ENCODE assay signal across 10 cellular contexts in the genomic region with DNA sequence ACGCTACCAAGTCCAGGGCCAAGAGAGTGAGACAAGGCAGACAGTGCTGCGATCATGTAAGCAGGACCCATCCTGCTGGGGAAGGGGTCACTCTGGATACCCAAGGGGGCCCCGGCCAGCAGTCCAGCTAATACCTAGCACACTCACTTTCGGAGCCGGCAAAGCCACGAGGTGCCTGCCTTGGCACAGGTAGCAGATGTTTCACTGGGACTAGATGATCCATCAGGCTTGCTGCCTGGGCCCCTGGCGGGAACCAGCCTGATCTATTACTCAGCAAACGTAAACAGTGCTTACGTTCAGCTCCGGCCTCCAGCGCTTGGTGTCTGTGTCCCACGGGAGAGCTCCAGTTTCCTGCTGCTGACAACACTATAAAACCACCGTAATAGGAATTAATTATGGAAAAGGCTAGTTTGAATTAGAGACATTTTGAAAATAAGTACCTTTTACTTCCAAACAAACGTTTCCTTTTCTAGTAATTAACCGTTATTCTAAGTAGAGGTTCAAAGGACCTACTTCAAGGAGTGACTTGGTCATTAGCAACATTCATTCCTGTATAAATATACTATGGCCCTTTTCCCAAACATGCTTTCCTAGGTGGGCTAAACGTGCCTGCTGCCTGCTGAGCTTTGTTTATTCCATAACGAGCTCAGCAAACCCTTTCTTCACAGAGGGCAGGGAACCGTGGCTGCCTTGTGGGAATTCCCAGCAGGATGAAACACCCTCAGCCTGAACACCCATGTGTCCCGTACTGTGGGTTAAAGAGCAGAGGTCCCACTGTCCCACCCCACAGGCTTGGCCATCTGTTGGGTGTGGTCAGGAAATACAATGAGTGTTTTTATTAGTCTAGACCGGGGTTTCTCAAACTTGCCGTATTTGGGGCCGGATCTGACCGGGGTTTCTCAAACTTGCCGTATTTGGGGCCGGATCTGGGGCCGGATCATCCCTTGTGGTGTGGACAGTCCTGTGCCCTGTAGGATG. TPM values are rescaled to one million over a fixed set of nuclear protein-coding genes. Genes with fewer than 3 reads are reported as not detected.
DNase-seq lines count a peak whose midpoint lies in the region; ATAC-seq and TF ChIP-seq lines count a peak whose summit lies in the region.
"Had no signal": no experiment of that assay in that cellular context is flagged by ENCODE, and none has a peak within 500 bp of the region (broad histone marks: within the 10 kb centered on the region; RNA-seq: fewer than 3 reads in every experiment).

No MANE protein-coding gene starts in this region.

- H3K4me3 Mint-ChIP-seq in activated CD4-positive, alpha-beta T cell treated with anti-CD3 and anti-CD28 coated beads, Interleukin-2, amount 10 ng/mL, durations not matched to agents 24 days and 14 days, result no peak overlapping the region

- WGBS in heart left ventricle, 4 donors, result 60 to 67% (median 61%) methylated on average over 23 to 26 of the region's 26 CpGs

- intact Hi-C loops in heart left ventricle (cut with DNase I) (no loop called here), Right ventricle myocardium superior (cut with DNase I) (no loop called here)
- intact Hi-C loops in activated CD4-positive, alpha-beta T cell treated with anti-CD3 and anti-CD28 coated beads, Interleukin-2, amount 10 ng/mL, durations not matched to agents 24 days and 14 days (cut with micrococcal nuclease), result no loop called here

- peaks cover 0 to 15% (median 0%) of the 10 kb centered on the region in 12 donors for H3K4me1 ChIP-seq in heart left ventricle

- no peak for DNase-seq in heart left ventricle
- DNase-seq in Right ventricle myocardium superior, result no peak
- DNase-seq in SW480 (ENCODE audit: low spot score), result peak; percentile 37
- DNase-seq in islet precursor cell, result peak; percentile 86
- no peak for DNase-seq in inferior parietal cortex (ENCODE audit: extremely low spot score)
- DNase-seq in activated CD4-positive, alpha-beta T cell treated with anti-CD3 and anti-CD28 coated beads, Interleukin-2, amount 10 ng/mL, durations not matched to agents 24 days and 14 days, result no peak
- DNase-seq in occipital lobe (lab: John Stamatoyannopoulos, UW), result no peak
- DNase-seq: heart right ventricle had no signal

- H3K27ac Mint-ChIP-seq in activated CD4-positive, alpha-beta T cell treated with anti-CD3 and anti-CD28 coated beads, Interleukin-2, amount 10 ng/mL, durations not matched to agents 24 days and 14 days, result no peak overlapping the region

- no peak overlapping the region for H3K4me3 ChIP-seq in heart left ventricle
- H3K4me3 ChIP-seq: BLaER1 treated with 17β-estradiol and CSF1 and Interleukin-3, amounts not matched to agents 10 nM and 100 nM; heart right ventricle had no signal

- TF ChIP-seq POLR2A in heart left ventricle (IDR thresholded peaks at IDR 0.05), result no peak

- no peaks in the 10 kb centered on the region for H3K9me3 Mint-ChIP-seq in activated CD4-positive, alpha-beta T cell treated with anti-CD3 and anti-CD28 coated beads, Interleukin-2, amount 10 ng/mL, durations not matched to agents 24 days and 14 days

- no peaks in the 10 kb centered on the region for H3K27me3 Mint-ChIP-seq in activated CD4-positive, alpha-beta T cell treated with anti-CD3 and anti-CD28 coated beads, Interleukin-2, amount 10 ng/mL, durations not matched to agents 24 days and 14 days

- ATAC-seq in heart left ventricle (peak in 3 of 4 donors; percentile 28 to 71 (median 37)), Right ventricle myocardium superior (ENCODE audit: poor library complexity) (no peak), HG03520 (IDR thresholded peaks at IDR 0.05; ENCODE audit: unreplicated experiment) (no peak)

- H3K27ac ChIP-seq in heart left ventricle, result peak overlapping the region in 1 of 12 donors; percentile 67
- H3K27ac ChIP-seq: BLaER1 treated with 17β-estradiol and CSF1 and Interleukin-3, amounts not matched to agents 10 nM and 100 nM had no signal

- no peaks in the 10 kb centered on the region for H3K27me3 ChIP-seq in heart left ventricle
- H3K27me3 ChIP-seq: BLaER1 treated with 17β-estradiol and CSF1 and Interleukin-3, amounts not matched to agents 10 nM and 100 nM; heart right ventricle had no signal

- H3K4me1 Mint-ChIP-seq in activated CD4-positive, alpha-beta T cell treated with anti-CD3 and anti-CD28 coated beads, Interleukin-2, amount 10 ng/mL, durations not matched to agents 24 days and 14 days, result no peaks in the 10 kb centered on the region

- H3K36me3 ChIP-seq in heart left ventricle, result no peaks in the 10 kb centered on the region
- H3K36me3 ChIP-seq: BLaER1 treated with 17β-estradiol and CSF1 and Interleukin-3, amounts not matched to agents 10 nM and 100 nM; heart right ventricle had no signal

- H3K9me3 ChIP-seq in heart left ventricle, result no peaks in the 10 kb centered on the region
- H3K9me3 ChIP-seq: heart right ventricle had no signal

- H3K36me3 Mint-ChIP-seq in activated CD4-positive, alpha-beta T cell treated with anti-CD3 and anti-CD28 coated beads, Interleukin-2, amount 10 ng/mL, durations not matched to agents 24 days and 14 days (ENCODE audit: low read depth), result no peaks in the 10 kb centered on the region

- TF ChIP-seq CTCF in heart left ventricle (IDR thresholded peaks at IDR 0.05), result no peak

RNA-seq across cellular contexts. Expression of a gene that starts 18.4 kb away (rescaled TPM):
- total RNA-seq in heart left ventricle (10 to 100 TPM in 1 of 9 donors, 1 to 10 TPM in 8; 4.4 to 12.4 (median 5.2) TPM), Right ventricle myocardium superior (5.4 TPM), occipital lobe (44.3 TPM)
- polyA plus RNA-seq in heart left ventricle, result 1 to 10 TPM; 2.9 to 3.7 TPM
- 0.07 and 0.12 TPM in 2 replicates for total RNA-seq in activated CD4-positive, alpha-beta T cell treated with anti-CD3 and anti-CD28 coated beads, Interleukin-2, amount 10 ng/mL, durations not matched to agents 24 days and 14 days

Comparison
In these comparisons a context has a peak if more than half of its experiments do, and no peak if none do; other contexts are left out.
1. ATAC-seq: peak in heart left ventricle (3 of 4); none in Right ventricle myocardium superior (single experiment) and HG03520 (single experiment).
2. DNase-seq: peak in SW480 (single experiment) and islet precursor cell (single experiment); none in heart left ventricle (0 of 5), Right ventricle myocardium superior (single experiment), inferior parietal cortex (single experiment), activated CD4-positive, alpha-beta T cell treated with anti-CD3 and anti-CD28 coated beads, Interleukin-2, amount 10 ng/mL, durations not matched to agents 24 days and 14 days (single experiment) and occipital lobe (single experiment).